Comparison of ENCODE assay signal across 20 cellular contexts in genomic region chr5:24535646-24536045, GRCh38.
DNase-seq lines count a peak whose midpoint lies in the region; ATAC-seq and TF ChIP-seq lines count a peak whose summit lies in the region.
"Had no signal": no experiment of that assay in that cellular context is flagged by ENCODE, and none has a peak within 500 bp of the region (broad histone marks: within the 10 kb centered on the region; RNA-seq: fewer than 3 reads in every experiment).

No MANE protein-coding gene starts in this region.

- H2AK5ac ChIP-seq in mesendoderm (ENCODE audit: low read length), result no peak overlapping the region

- H3K56ac ChIP-seq in mesendoderm (ENCODE audit: low read length), result no peak overlapping the region

- no peak for TF ChIP-seq POLR2A in NB4 (IDR thresholded peaks at IDR 0.05; ENCODE audit: extremely low read depth, insufficient read length)

- H3K4me3 ChIP-seq in NB4 (ENCODE audit: low read depth, low read length), result no peak overlapping the region
- H3K4me3 ChIP-seq in RWPE2 (ENCODE audit: severe bottlenecking), result no peak overlapping the region
- H3K4me3 ChIP-seq in mesendoderm (ENCODE audit: low read length), result no peak overlapping the region
- H3K4me3 ChIP-seq in left lung, result no peak overlapping the region
- H3K4me3 ChIP-seq: skin epidermis, thyroid gland had no signal

- H3K4me2 ChIP-seq in mesendoderm (ENCODE audit: low read length), result no peak overlapping the region

- H2BK120ac ChIP-seq in mesendoderm (ENCODE audit: low read depth, low read length), result no peak overlapping the region

- H4K5ac ChIP-seq in mesendoderm (ENCODE audit: low read length), result no peak overlapping the region

- H3K23ac ChIP-seq in mesendoderm (ENCODE audit: low read length), result no peak overlapping the region

- no CpG with 5 or more reads among the region's 2 CpGs for WGBS in mesendoderm (ENCODE audit: extremely low coverage, insufficient coverage, low lambda C conversion rate)

- no peaks in the 10 kb centered on the region for H3K9me3 ChIP-seq in RWPE2 (ENCODE audit: severe bottlenecking)
- no peaks in the 10 kb centered on the region for H3K9me3 ChIP-seq in left lung
- H3K9me3 ChIP-seq: thyroid gland had no signal

- no peak overlapping the region for H4K8ac ChIP-seq in mesendoderm (ENCODE audit: low read depth, low read length)

- DNase-seq in DMS53 (lab: John Stamatoyannopoulos, UW) (peak; percentile 58), DMS53 treated with DMSO at 0.1 percent for 48 hours (lab: John Stamatoyannopoulos, UW; ENCODE audit: unreplicated experiment) (no peak), NB4 (ENCODE audit: low read depth) (peak; percentile 2), RWPE2 (ENCODE audit: low spot score) (no peak), mesendoderm (peak; percentile 23), DMS 273 treated with DMSO at 0.1 percent for 48 hours (lab: John Stamatoyannopoulos, UW) (no peak), left lung (no peak), KG1 (lab: John Stamatoyannopoulos, UW) (no peak)
- DNase-seq: 8988T; activated CD8-positive, alpha-beta memory T cell treated with anti-CD3 and anti-CD28 coated beads, Interleukin-2, amount 10 ng/mL, durations not matched to agents 7 days and 5 days; activated gamma-delta T cell; CD4-positive, CD25-positive, alpha-beta regulatory T cell; IMR-90; left ventricle myocardium superior; NCI-H146; NCI-H774; T-helper 17 cell; thyroid gland had no signal

- H3K27me3 ChIP-seq in RWPE2 (ENCODE audit: insufficient read depth, poor library complexity, severe bottlenecking) (peaks cover 4% of the 10 kb centered on the region), mesendoderm (ENCODE audit: insufficient read depth, low read length, poor library complexity) (no peaks in the 10 kb centered on the region), left lung (no peaks in the 10 kb centered on the region)
- H3K27me3 ChIP-seq: thyroid gland had no signal

- no peak overlapping the region for H2BK15ac ChIP-seq in mesendoderm (replicated peaks; ENCODE audit: low read depth)

- H2BK5ac ChIP-seq in mesendoderm (ENCODE audit: low read length), result no peak overlapping the region

- H3K79me2 ChIP-seq in mesendoderm (ENCODE audit: control insufficient read depth, insufficient read depth, low read length), result no peaks in the 10 kb centered on the region

- no peak for TF ChIP-seq CTCF in NB4 (IDR thresholded peaks at IDR 0.05; ENCODE audit: low read depth, low read length)
- peak; percentile 30 for TF ChIP-seq CTCF in RWPE2 (IDR thresholded peaks at IDR 0.05; ENCODE audit: poor library complexity, severe bottlenecking)
- TF ChIP-seq CTCF in left lung (IDR thresholded peaks at IDR 0.05), result no peak

- H3K4me1 ChIP-seq in RWPE2 (ENCODE audit: insufficient read depth, poor library complexity, severe bottlenecking), result no peaks in the 10 kb centered on the region
- H3K4me1 ChIP-seq in mesendoderm (ENCODE audit: control insufficient read depth, low read depth, low read length), result no peaks in the 10 kb centered on the region
- H3K4me1 ChIP-seq in left lung, result no peaks in the 10 kb centered on the region
- H3K4me1 ChIP-seq: thyroid gland had no signal

- no peaks in the 10 kb centered on the region for H3K79me1 ChIP-seq in mesendoderm (ENCODE audit: low read length)

- H3K27ac ChIP-seq in RWPE2 (ENCODE audit: poor library complexity, severe bottlenecking) (no peak overlapping the region), mesendoderm (ENCODE audit: low read depth, low read length) (no peak overlapping the region), left lung (no peak overlapping the region)
- H3K27ac ChIP-seq: skin epidermis, thyroid gland had no signal

- intact Hi-C loops in left lung (cut with DNase I), result no loop called here

- ATAC-seq in RWPE2 (ENCODE audit: low read depth) (0 out of 3 replicates have a peak, but pooled peaks have one; percentile 17), left lung (no peak)
- ATAC-seq: activated CD4-positive, CD25-positive, alpha-beta regulatory T cell treated with anti-CD3 and anti-CD28 coated beads, Interleukin-2, amount 50 U/mL, for 24 hours; activated CD8-positive, alpha-beta memory T cell treated with anti-CD3 and anti-CD28 coated beads, Interleukin-2, amount 10 ng/mL, durations not matched to agents 7 days and 5 days; left ventricle myocardium superior; T-helper 17 cell had no signal

- no peak overlapping the region for H3K9ac ChIP-seq in mesendoderm (ENCODE audit: low read length)

- H3K36me3 ChIP-seq in RWPE2 (ENCODE audit: low read depth) (no peaks in the 10 kb centered on the region), mesendoderm (ENCODE audit: control insufficient read depth, insufficient read depth, low read length) (no peaks in the 10 kb centered on the region), left lung (no peaks in the 10 kb centered on the region)
- H3K36me3 ChIP-seq: thyroid gland had no signal

- no peak overlapping the region for H3K18ac ChIP-seq in mesendoderm (ENCODE audit: low read length)

- H3K4ac ChIP-seq in mesendoderm (ENCODE audit: low read depth, low read length), result no peak overlapping the region

Comparison
In these comparisons a context has a peak if more than half of its experiments do, and no peak if none do; other contexts are left out.
1. DNase-seq: peak in DMS53 (single experiment), NB4 (single experiment) and mesendoderm (single experiment); none in DMS53 treated with DMSO at 0.1 percent for 48 hours (single experiment), RWPE2 (single experiment), DMS 273 treated with DMSO at 0.1 percent for 48 hours (single experiment), left lung (0 of 2) and KG1 (single experiment).